ENCODE assay signal across 1 cellular context in the genomic region with DNA sequence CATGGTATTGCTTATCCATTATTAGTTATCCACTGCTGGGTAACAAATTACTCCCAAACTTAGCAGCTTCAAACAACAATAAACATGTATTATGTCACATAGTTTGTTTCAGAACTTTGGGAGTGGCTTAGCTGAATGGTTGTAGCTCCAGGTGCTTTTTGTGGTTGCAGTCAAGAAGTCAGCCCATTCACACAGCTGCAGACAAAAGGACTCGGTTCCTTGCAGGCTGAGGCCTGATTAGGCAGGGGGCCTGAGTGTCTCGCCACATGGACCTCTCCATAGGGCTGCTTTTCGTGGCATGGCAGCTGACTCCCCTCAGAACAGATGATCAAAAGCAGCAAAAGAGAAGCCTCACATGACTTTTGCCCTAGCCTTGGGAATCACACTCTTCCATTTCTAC.
TF ChIP-seq lines count a peak whose summit lies in the region.

No MANE protein-coding gene starts in this region.

TF ChIP-seq in H1, 55 proteins besides CTCF, POLR2A, EP300 and RAD21:
- TF ChIP-seq SAP30 (IDR thresholded peaks at IDR 0.05; ENCODE audit: insufficient read depth, insufficient replicate concordance, low read length): no peak
- TF ChIP-seq, protein P1, sequence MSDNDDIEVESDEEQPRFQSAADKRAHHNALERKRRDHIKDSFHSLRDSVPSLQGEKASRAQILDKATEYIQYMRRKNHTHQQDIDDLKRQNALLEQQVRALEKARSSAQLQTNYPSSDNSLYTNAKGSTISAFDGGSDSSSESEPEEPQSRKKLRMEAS (IDR thresholded peaks at IDR 0.05): 0 out of 2 replicates have a peak, but pooled peaks have one; percentile 10
